9 cellular contexts compared by ENCODE assay signal in the genomic region with DNA sequence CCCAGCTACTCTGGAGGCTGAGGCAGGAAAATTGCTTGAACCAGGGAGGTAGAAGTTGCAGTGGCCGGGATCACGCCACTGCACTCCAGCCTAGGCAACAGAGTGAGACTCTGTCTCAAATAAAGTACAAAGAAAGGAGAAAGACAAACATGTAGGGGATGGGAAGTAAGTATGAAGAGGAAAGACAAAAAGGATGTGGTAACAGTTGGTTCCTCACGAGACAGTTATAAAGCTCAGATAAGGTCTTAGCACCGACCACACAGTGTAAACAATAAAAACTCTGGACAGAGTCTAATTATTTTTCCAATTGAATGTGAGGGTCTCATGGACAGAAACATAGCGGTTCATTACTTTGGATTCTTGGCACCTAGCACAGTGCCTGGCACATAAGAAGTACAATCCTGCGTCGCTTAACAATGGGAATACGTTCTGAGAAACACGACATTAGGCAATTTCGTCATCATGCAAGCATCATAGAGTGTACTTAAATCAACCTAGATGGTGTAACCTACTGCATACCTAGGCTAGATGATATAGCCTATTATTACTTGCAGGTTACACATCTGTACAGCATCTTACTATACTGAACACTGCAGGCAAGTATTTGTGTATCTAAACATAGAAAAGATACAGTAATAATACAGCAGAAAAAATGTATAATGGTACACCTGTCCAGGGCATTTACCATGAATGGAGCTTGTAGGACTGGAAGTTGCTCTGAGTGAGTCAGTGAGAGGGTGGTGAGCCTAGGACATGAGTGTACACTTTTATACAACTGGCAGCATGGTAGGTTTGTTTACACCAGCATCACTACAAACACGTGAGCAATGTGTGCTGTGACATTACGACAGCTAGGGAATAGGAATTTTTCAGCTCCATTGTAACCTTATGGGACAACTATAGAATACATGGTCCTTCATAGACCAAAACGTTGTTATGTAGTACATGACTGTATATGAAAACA. TPM values are rescaled to one million over a fixed set of nuclear protein-coding genes. Genes with fewer than 3 reads are reported as not detected.
DNase-seq lines count a peak whose midpoint lies in the region; ATAC-seq lines count a peak whose summit lies in the region.
"Had no signal": no experiment of that assay in that cellular context is flagged by ENCODE, and none has a peak within 500 bp of the region (broad histone marks: within the 10 kb centered on the region; RNA-seq: fewer than 3 reads in every experiment).

No MANE protein-coding gene starts in this region.

- peaks cover 21% of the 10 kb centered on the region for H3K4me1 Mint-ChIP-seq in activated naive CD8-positive, alpha-beta T cell (ENCODE audit: low read depth)
- peaks cover 18% of the 10 kb centered on the region for H3K4me1 Mint-ChIP-seq in activated naive CD8-positive, alpha-beta T cell treated with anti-CD3 and anti-CD28 coated beads for 36 hours
- H3K4me1 Mint-ChIP-seq in T-helper 17 cell = peaks cover 38% of the 10 kb centered on the region
- peaks cover 8 to 9% of the 10 kb centered on the region in 2 donors for H3K4me1 Mint-ChIP-seq in stimulated activated naive B cell treated with anti-CD40 and anti-IgM and Interleukin-4, amounts not matched to agents 10 μg/mL and 1 μg/mL and 100 μg/mL, for 72 hours

- DNase-seq in activated naive CD8-positive, alpha-beta T cell treated with anti-CD3 and anti-CD28 coated beads for 36 hours = no peak
- DNase-seq in T-helper 17 cell = no peak
- DNase-seq in stimulated activated naive B cell treated with anti-CD40 and anti-IgM and Interleukin-4, amounts not matched to agents 10 μg/mL and 1 μg/mL and 100 μg/mL, for 72 hours = no peak
- DNase-seq in NCI-H510A (lab: John Stamatoyannopoulos, UW) = no peak
- DNase-seq in NCI-H2029 (lab: John Stamatoyannopoulos, UW) = no peak
- DNase-seq: NCI-H774 had no signal

- no peaks in the 10 kb centered on the region for H3K9me3 Mint-ChIP-seq in activated naive CD8-positive, alpha-beta T cell (ENCODE audit: low read depth)
- no peaks in the 10 kb centered on the region for H3K9me3 Mint-ChIP-seq in activated naive CD8-positive, alpha-beta T cell treated with anti-CD3 and anti-CD28 coated beads for 36 hours
- H3K9me3 Mint-ChIP-seq in stimulated activated naive B cell treated with anti-CD40 and anti-IgM and Interleukin-4, amounts not matched to agents 10 μg/mL and 1 μg/mL and 100 μg/mL, for 72 hours = no peaks in the 10 kb centered on the region

- peak overlapping the region; percentile 54 for H3K27ac Mint-ChIP-seq in activated naive CD8-positive, alpha-beta T cell
- H3K27ac Mint-ChIP-seq in activated naive CD8-positive, alpha-beta T cell treated with anti-CD3 and anti-CD28 coated beads for 36 hours = no peak overlapping the region
- H3K27ac Mint-ChIP-seq in T-helper 17 cell = peak overlapping the region; percentile 79
- no peak overlapping the region for H3K27ac Mint-ChIP-seq in stimulated activated naive B cell treated with anti-CD40 and anti-IgM and Interleukin-4, amounts not matched to agents 10 μg/mL and 1 μg/mL and 100 μg/mL, for 72 hours

- H3K4me3 Mint-ChIP-seq in activated naive CD8-positive, alpha-beta T cell = peak overlapping the region; percentile 3
- H3K4me3 Mint-ChIP-seq in activated naive CD8-positive, alpha-beta T cell treated with anti-CD3 and anti-CD28 coated beads for 36 hours = no peak overlapping the region
- H3K4me3 Mint-ChIP-seq in T-helper 17 cell = peak overlapping the region; percentile 31
- no peak overlapping the region for H3K4me3 Mint-ChIP-seq in stimulated activated naive B cell treated with anti-CD40 and anti-IgM and Interleukin-4, amounts not matched to agents 10 μg/mL and 1 μg/mL and 100 μg/mL, for 72 hours

- peaks cover 2% of the 10 kb centered on the region for H3K36me3 Mint-ChIP-seq in activated naive CD8-positive, alpha-beta T cell
- H3K36me3 Mint-ChIP-seq in activated naive CD8-positive, alpha-beta T cell treated with anti-CD3 and anti-CD28 coated beads for 36 hours = no peaks in the 10 kb centered on the region
- peaks cover 2% of the 10 kb centered on the region for H3K36me3 Mint-ChIP-seq in T-helper 17 cell (ENCODE audit: low read depth)
- H3K36me3 Mint-ChIP-seq in stimulated activated naive B cell treated with anti-CD40 and anti-IgM and Interleukin-4, amounts not matched to agents 10 μg/mL and 1 μg/mL and 100 μg/mL, for 72 hours = no peaks in the 10 kb centered on the region

- no peaks in the 10 kb centered on the region for H3K27me3 Mint-ChIP-seq in activated naive CD8-positive, alpha-beta T cell
- no peaks in the 10 kb centered on the region for H3K27me3 Mint-ChIP-seq in activated naive CD8-positive, alpha-beta T cell treated with anti-CD3 and anti-CD28 coated beads for 36 hours
- H3K27me3 Mint-ChIP-seq in T-helper 17 cell = no peaks in the 10 kb centered on the region
- peaks cover 0 to 3% of the 10 kb centered on the region in 2 donors for H3K27me3 Mint-ChIP-seq in stimulated activated naive B cell treated with anti-CD40 and anti-IgM and Interleukin-4, amounts not matched to agents 10 μg/mL and 1 μg/mL and 100 μg/mL, for 72 hours

- peak; percentile 61 for ATAC-seq in HG03103 (IDR thresholded peaks at IDR 0.05; ENCODE audit: low read depth, unreplicated experiment)
- peak; percentile 68 for ATAC-seq in T-helper 17 cell
- peak; percentile 25 to 60 for ATAC-seq in stimulated activated naive B cell treated with anti-CD40 and anti-IgM and Interleukin-4, amounts not matched to agents 10 μg/mL and 1 μg/mL and 100 μg/mL, for 72 hours (replicated peaks)
- ATAC-seq in HG03520 (IDR thresholded peaks at IDR 0.05; ENCODE audit: unreplicated experiment) = no peak

- no peaks in the 10 kb centered on the region for H3K9me3 ChIP-seq in T-helper 17 cell (ENCODE audit: control insufficient read depth, low read length, poor library complexity, severe bottlenecking)

RNA-seq across cellular contexts. Expression of a gene that starts 38.2 kb away (rescaled TPM):
- total RNA-seq in activated naive CD8-positive, alpha-beta T cell treated with anti-CD3 and anti-CD28 coated beads for 36 hours = 1 to 10 TPM; 4.5 to 5.1 TPM
- 10 to 100 TPM; 20.6 to 25.9 TPM for total RNA-seq in T-helper 17 cell

Comparison
In these comparisons a context has a peak if more than half of its experiments do, and no peak if none do; other contexts are left out.
1. H3K27ac Mint-ChIP-seq: peak in activated naive CD8-positive, alpha-beta T cell (single experiment) and T-helper 17 cell (single experiment); none in activated naive CD8-positive, alpha-beta T cell treated with anti-CD3 and anti-CD28 coated beads for 36 hours (single experiment) and stimulated activated naive B cell treated with anti-CD40 and anti-IgM and Interleukin-4, amounts not matched to agents 10 μg/mL and 1 μg/mL and 100 μg/mL, for 72 hours (single experiment).
2. H3K4me3 Mint-ChIP-seq: peak in activated naive CD8-positive, alpha-beta T cell (single experiment) and T-helper 17 cell (single experiment); none in activated naive CD8-positive, alpha-beta T cell treated with anti-CD3 and anti-CD28 coated beads for 36 hours (single experiment) and stimulated activated naive B cell treated with anti-CD40 and anti-IgM and Interleukin-4, amounts not matched to agents 10 μg/mL and 1 μg/mL and 100 μg/mL, for 72 hours (0 of 2).